22 cellular contexts compared by ENCODE assay signal in the genomic region with DNA sequence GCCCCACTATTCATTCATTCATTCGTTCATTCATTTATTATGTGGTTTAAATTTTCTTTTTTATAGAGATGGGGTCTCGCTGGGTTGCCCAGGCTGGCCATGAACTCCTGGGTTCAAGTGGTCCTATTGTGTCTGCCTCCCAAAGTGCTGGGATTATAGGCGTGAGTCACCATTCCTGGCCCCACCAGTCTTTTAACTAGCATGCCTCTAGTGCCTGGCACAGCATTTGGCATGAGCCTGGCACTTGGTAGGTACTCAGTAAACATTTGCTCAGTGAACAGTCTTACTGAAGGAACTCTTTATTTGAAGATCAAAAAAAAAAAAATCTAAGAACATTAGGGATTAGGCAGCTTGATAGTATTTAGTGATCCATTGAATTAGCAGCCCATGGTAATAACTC.
DNase-seq lines count a peak whose midpoint lies in the region; ATAC-seq, FAIRE-seq and TF ChIP-seq lines count a peak whose summit lies in the region.
"Had no signal": no experiment of that assay in that cellular context is flagged by ENCODE, and none has a peak within 500 bp of the region (broad histone marks: within the 10 kb centered on the region; RNA-seq: fewer than 3 reads in every experiment).

No MANE protein-coding gene starts in this region.

- H3K36me3 Mint-ChIP-seq in WTC11 = peaks cover 5% of the 10 kb centered on the region; the same call in 1 of the 2 replicates

- H3K27ac ChIP-seq in A549 (peak overlapping the region; percentile 31 to 37; a peak in 2 of 6 replicates), left lung (no peak overlapping the region)
- H3K27ac ChIP-seq: BLaER1 had no signal

- ATAC-seq in A549 (peak; percentile 68 to 79; a peak in 3 of 6 replicates), left lung (peak; percentile 93), GM19351 (IDR thresholded peaks at IDR 0.05; ENCODE audit: unreplicated experiment) (no peak), WTC11 (no peak)

- TF ChIP-seq CTCF in A549 (IDR thresholded peaks at IDR 0.05) (no peak), left lung (IDR thresholded peaks at IDR 0.05) (no peak), retinal pigment epithelial cell (conservative IDR thresholded peaks at IDR 0.05; ENCODE audit: low read depth, low read length) (no peak), WTC11 (IDR thresholded peaks at IDR 0.05) (no peak)

- H3K4me2 ChIP-seq in A549 = peak overlapping the region; percentile 45
- H3K4me2 ChIP-seq: BLaER1, SK-N-SH had no signal

- H3K9me3 ChIP-seq in A549 (no peaks in the 10 kb centered on the region), left lung (no peaks in the 10 kb centered on the region)
- H3K9me3 ChIP-seq: SK-N-SH had no signal

- H3K9me3 Mint-ChIP-seq in WTC11 = no peaks in the 10 kb centered on the region
- H3K9me3 Mint-ChIP-seq: CD4-positive, alpha-beta memory T cell had no signal

- H3K4me1 Mint-ChIP-seq in WTC11 = 0 out of 2 replicates have a peak, but pooled peaks cover 5% of the 10 kb centered on the region

- FAIRE-seq in A549 (lab: Jason Lieb, UNC) = no peak
- FAIRE-seq: GM12892, GM18507 had no signal

- TF ChIP-seq POLR2A in A549 (IDR thresholded peaks at IDR 0.05; ENCODE audit: low read length) = no peak

- DNase-seq in A549 (ENCODE audit: low read depth in 1 of 2, low spot score in 1 of 2) (peak in 1 of 2 experiments; percentile 42), M059J (ENCODE audit: low read depth) (peak; percentile 59), left lung (peak in 1 of 2 donors; percentile 51), retinal pigment epithelial cell (ENCODE audit: low read depth) (peak; percentile 72), activated gamma-delta T cell (lab: John Stamatoyannopoulos, UW) (no peak), WTC11 (ENCODE audit: low spot score) (no peak), NCI-H146 (lab: John Stamatoyannopoulos, UW) (no peak)
- DNase-seq: CD4-positive, alpha-beta memory T cell; DMS79; KG1; NCI-H1105; NCI-H1694; NCI-H2081 treated with DMSO at 0.1 percent for 48 hours; NCI-H510A; NCI-H748 treated with DMSO at 0.1 percent for 48 hours; RPMI8226; SHP77 treated with DMSO at 0.1 percent for 48 hours; SK-N-SH had no signal

- no peaks in the 10 kb centered on the region for H3K27me3 Mint-ChIP-seq in WTC11 (ENCODE audit: low read depth)
- H3K27me3 Mint-ChIP-seq: CD4-positive, alpha-beta memory T cell had no signal

- no peak for TF ChIP-seq RAD21 in A549 (conservative IDR thresholded peaks at IDR 0.05 in 1 of 2, IDR thresholded peaks at IDR 0.05 in 1 of 2)

- 49% methylated on average over 3 of the region's 3 CpGs for WGBS in A549 (ENCODE audit: missing lambda C conversion rate)

- H3K36me3 ChIP-seq in left lung = peaks cover 0 to 18% of the 10 kb centered on the region in 2 donors

- no peak overlapping the region for H3K4me3 Mint-ChIP-seq in WTC11
- H3K4me3 Mint-ChIP-seq: CD4-positive, alpha-beta memory T cell had no signal

- CTCF ChIA-PET in A549 (lab: Yijun Ruan, JAX) = no interaction called here
- CTCF ChIA-PET in WTC11 (lab: Charles Lee) = no interaction called here

- H3K4me3 ChIP-seq in A549 = no peak overlapping the region
- no peak overlapping the region for H3K4me3 ChIP-seq in left lung
- no peak overlapping the region for H3K4me3 ChIP-seq in retinal pigment epithelial cell (ENCODE audit: low read length)
- H3K4me3 ChIP-seq: BLaER1 had no signal

- POLR2A ChIA-PET in A549 (lab: Yijun Ruan, JAX) (no interaction called here), WTC11 (lab: Charles Lee) (no interaction called here)

- intact Hi-C loops in left lung (cut with DNase I) = no loop called here

- peaks cover 53% of the 10 kb centered on the region for H3K4me1 ChIP-seq in A549
- H3K4me1 ChIP-seq in left lung = no peaks in the 10 kb centered on the region

- TF ChIP-seq EP300 in A549 (IDR thresholded peaks at IDR 0.05) = 0 out of 5 replicates have a peak, but pooled peaks of 1 of the 2 experiments have one; percentile 24

- no peak overlapping the region for H3K27ac Mint-ChIP-seq in WTC11
- H3K27ac Mint-ChIP-seq: CD4-positive, alpha-beta memory T cell had no signal

- H3K27me3 ChIP-seq in left lung = no peaks in the 10 kb centered on the region
- H3K27me3 ChIP-seq: BLaER1 had no signal

TF ChIP-seq in A549, 52 proteins besides CTCF, POLR2A, EP300 and RAD21:
- TF ChIP-seq MAZ (IDR thresholded peaks at IDR 0.05; ENCODE audit: borderline replicate concordance, low read depth, low read length) = no peak
- TF ChIP-seq CBX8 (IDR thresholded peaks at IDR 0.05) = no peak
- no peak for TF ChIP-seq MAFK (IDR thresholded peaks at IDR 0.05; ENCODE audit: partially characterized antibody)
- peak; percentile 47; the same call in 1 of the 2 replicates for TF ChIP-seq GATA3 (IDR thresholded peaks at IDR 0.05; ENCODE audit: borderline replicate concordance)
- TF ChIP-seq FOSL2 (IDR thresholded peaks at IDR 0.05) = no peak
- TF ChIP-seq FOSL2 (CRISPR knock-in tag; IDR thresholded peaks at IDR 0.05) = peak; percentile 51
- no peak for TF ChIP-seq HOXB13 (CRISPR knock-in tag; IDR thresholded peaks at IDR 0.05; ENCODE audit: low read depth)

TF ChIP-seq in WTC11, 78 proteins besides CTCF, POLR2A, EP300 and RAD21 (continues in another document):
- TF ChIP-seq, protein P1, sequence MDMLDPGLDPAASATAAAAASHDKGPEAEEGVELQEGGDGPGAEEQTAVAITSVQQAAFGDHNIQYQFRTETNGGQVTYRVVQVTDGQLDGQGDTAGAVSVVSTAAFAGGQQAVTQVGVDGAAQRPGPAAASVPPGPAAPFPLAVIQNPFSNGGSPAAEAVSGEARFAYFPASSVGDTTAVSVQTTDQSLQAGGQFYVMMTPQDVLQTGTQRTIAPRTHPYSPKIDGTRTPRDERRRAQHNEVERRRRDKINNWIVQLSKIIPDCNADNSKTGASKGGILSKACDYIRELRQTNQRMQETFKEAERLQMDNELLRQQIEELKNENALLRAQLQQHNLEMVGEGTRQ (CRISPR knock-in tag; IDR thresholded peaks at IDR 0.05) = no peak
- no peak for TF ChIP-seq ZNF423 (CRISPR knock-in tag; IDR thresholded peaks at IDR 0.05)
- no peak for TF ChIP-seq ZNF317 (CRISPR knock-in tag; IDR thresholded peaks at IDR 0.05; ENCODE audit: borderline replicate concordance, low read depth)
- TF ChIP-seq, protein P2, sequence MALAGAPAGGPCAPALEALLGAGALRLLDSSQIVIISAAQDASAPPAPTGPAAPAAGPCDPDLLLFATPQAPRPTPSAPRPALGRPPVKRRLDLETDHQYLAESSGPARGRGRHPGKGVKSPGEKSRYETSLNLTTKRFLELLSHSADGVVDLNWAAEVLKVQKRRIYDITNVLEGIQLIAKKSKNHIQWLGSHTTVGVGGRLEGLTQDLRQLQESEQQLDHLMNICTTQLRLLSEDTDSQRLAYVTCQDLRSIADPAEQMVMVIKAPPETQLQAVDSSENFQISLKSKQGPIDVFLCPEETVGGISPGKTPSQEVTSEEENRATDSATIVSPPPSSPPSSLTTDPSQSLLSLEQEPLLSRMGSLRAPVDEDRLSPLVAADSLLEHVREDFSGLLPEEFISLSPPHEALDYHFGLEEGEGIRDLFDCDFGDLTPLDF (CRISPR knock-in tag; IDR thresholded peaks at IDR 0.05) = no peak
- TF ChIP-seq, protein P3, sequence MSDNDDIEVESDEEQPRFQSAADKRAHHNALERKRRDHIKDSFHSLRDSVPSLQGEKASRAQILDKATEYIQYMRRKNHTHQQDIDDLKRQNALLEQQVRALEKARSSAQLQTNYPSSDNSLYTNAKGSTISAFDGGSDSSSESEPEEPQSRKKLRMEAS (CRISPR knock-in tag; IDR thresholded peaks at IDR 0.05) = no peak
- TF ChIP-seq MYBL2 (CRISPR knock-in tag; IDR thresholded peaks at IDR 0.05) = no peak
- no peak for TF ChIP-seq ZNF121 (CRISPR knock-in tag; IDR thresholded peaks at IDR 0.05)
- no peak for TF ChIP-seq KAT7 (CRISPR knock-in tag; IDR thresholded peaks at IDR 0.05; ENCODE audit: borderline replicate concordance)
- no peak for TF ChIP-seq GRHL2 (CRISPR knock-in tag; IDR thresholded peaks at IDR 0.05; ENCODE audit: insufficient replicate concordance, severe bottlenecking)
- TF ChIP-seq EMX1 (CRISPR knock-in tag; IDR thresholded peaks at IDR 0.05) = no peak
- TF ChIP-seq SMAD3 (CRISPR knock-in tag; IDR thresholded peaks at IDR 0.05; ENCODE audit: borderline replicate concordance) = no peak
- TF ChIP-seq, protein P4, sequence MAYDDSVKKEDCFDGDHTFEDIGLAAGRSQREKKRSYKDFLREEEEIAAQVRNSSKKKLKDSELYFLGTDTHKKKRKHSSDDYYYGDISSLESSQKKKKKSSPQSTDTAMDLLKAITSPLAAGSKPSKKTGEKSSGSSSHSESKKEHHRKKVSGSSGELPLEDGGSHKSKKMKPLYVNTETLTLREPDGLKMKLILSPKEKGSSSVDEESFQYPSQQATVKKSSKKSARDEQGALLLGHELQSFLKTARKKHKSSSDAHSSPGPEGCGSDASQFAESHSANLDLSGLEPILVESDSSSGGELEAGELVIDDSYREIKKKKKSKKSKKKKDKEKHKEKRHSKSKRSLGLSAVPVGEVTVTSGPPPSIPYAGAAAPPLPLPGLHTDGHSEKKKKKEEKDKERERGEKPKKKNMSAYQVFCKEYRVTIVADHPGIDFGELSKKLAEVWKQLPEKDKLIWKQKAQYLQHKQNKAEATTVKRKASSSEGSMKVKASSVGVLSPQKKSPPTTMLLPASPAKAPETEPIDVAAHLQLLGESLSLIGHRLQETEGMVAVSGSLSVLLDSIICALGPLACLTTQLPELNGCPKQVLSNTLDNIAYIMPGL (CRISPR knock-in tag; IDR thresholded peaks at IDR 0.05) = no peak
- TF ChIP-seq CBFB (CRISPR knock-in tag; IDR thresholded peaks at IDR 0.05; ENCODE audit: low read depth) = no peak
- TF ChIP-seq, protein P5, sequence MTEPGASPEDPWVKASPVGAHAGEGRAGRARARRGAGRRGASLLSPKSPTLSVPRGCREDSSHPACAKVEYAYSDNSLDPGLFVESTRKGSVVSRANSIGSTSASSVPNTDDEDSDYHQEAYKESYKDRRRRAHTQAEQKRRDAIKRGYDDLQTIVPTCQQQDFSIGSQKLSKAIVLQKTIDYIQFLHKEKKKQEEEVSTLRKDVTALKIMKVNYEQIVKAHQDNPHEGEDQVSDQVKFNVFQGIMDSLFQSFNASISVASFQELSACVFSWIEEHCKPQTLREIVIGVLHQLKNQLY (CRISPR knock-in tag; IDR thresholded peaks at IDR 0.05) = no peak
- TF ChIP-seq NFE2L1 (CRISPR knock-in tag; IDR thresholded peaks at IDR 0.05) = no peak
- no peak for TF ChIP-seq ZNF671 (CRISPR knock-in tag; IDR thresholded peaks at IDR 0.05)
- no peak for TF ChIP-seq HMGA2 (CRISPR knock-in tag; IDR thresholded peaks at IDR 0.05)

Comparison
In these comparisons a context has a peak if more than half of its experiments do, and no peak if none do; other contexts are left out.
1. ATAC-seq: peak in A549 (2 of 2) and left lung (single experiment); none in GM19351 (single experiment) and WTC11 (single experiment).
2. DNase-seq: peak in M059J (single experiment) and retinal pigment epithelial cell (single experiment); none in activated gamma-delta T cell (single experiment), WTC11 (single experiment) and NCI-H146 (single experiment).
3. H3K27ac ChIP-seq: peak in A549 (2 of 2); none in left lung (0 of 2).